ENCODE assay signal across 1 cellular context in genomic region chr1:245622332-245623014, GRCh38.
TF ChIP-seq lines count a peak whose summit lies in the region.

No MANE protein-coding gene starts in this region.

TF ChIP-seq in IMR-90, 13 proteins besides CTCF, POLR2A, EP300 and RAD21:
- no peak for TF ChIP-seq MXI1 (IDR thresholded peaks at IDR 0.05; ENCODE audit: borderline replicate concordance, low read depth, low read length)
- TF ChIP-seq SMC3 (IDR thresholded peaks at IDR 0.05; ENCODE audit: low read depth, low read length) = no peak
- no peak for TF ChIP-seq CEBPB (IDR thresholded peaks at IDR 0.05; ENCODE audit: low read depth, low read length)
- TF ChIP-seq RCOR1 (IDR thresholded peaks at IDR 0.05; ENCODE audit: insufficient replicate concordance, low read length) = no peak
- no peak for TF ChIP-seq FOS (IDR thresholded peaks at IDR 0.05; ENCODE audit: low read depth, low read length)
- no peak for TF ChIP-seq MAFK (IDR thresholded peaks at IDR 0.05; ENCODE audit: low read depth, low read length)
- TF ChIP-seq RFX5 (IDR thresholded peaks at IDR 0.05; ENCODE audit: low read depth, low read length) = no peak
- no peak for TF ChIP-seq CHD1 (IDR thresholded peaks at IDR 0.05; ENCODE audit: low read depth, low read length)
- TF ChIP-seq ELK1 (IDR thresholded peaks at IDR 0.05; ENCODE audit: borderline replicate concordance, low read depth, low read length) = no peak
- TF ChIP-seq NFE2L2 (IDR thresholded peaks at IDR 0.05; ENCODE audit: low read depth, low read length) = no peak
- TF ChIP-seq BHLHE40 (IDR thresholded peaks at IDR 0.05; ENCODE audit: low read depth, low read length) = no peak
- no peak for TF ChIP-seq MAZ (IDR thresholded peaks at IDR 0.05; ENCODE audit: borderline replicate concordance, low read depth, low read length)
- TF ChIP-seq, protein P1, sequence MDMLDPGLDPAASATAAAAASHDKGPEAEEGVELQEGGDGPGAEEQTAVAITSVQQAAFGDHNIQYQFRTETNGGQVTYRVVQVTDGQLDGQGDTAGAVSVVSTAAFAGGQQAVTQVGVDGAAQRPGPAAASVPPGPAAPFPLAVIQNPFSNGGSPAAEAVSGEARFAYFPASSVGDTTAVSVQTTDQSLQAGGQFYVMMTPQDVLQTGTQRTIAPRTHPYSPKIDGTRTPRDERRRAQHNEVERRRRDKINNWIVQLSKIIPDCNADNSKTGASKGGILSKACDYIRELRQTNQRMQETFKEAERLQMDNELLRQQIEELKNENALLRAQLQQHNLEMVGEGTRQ (IDR thresholded peaks at IDR 0.05; ENCODE audit: low read depth, low read length) = no peak
